Comparison of ENCODE assay signal across 32 cellular contexts in the genomic region with DNA sequence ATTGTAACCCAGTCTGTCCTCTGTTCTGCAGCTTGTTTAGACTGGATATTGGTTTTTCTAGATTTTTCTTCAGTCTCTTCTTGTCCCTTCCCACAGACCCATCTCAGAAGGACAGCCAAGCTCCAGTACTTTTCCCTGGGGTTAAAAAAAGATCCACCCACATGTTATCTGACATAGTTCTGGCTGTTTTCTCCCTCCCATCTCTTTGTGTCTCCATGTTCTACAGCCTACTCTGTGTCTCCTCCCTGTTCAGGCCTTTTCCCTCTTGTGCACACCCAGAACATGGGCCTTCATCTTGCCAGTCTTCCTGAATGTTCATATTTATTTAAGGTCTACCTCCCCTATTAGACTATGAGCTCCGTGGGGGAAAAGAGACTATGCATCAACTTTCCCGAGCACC.
"Had no signal": no experiment of that assay in that cellular context is flagged by ENCODE, and none has a peak within 500 bp of the region (broad histone marks: within the 10 kb centered on the region; RNA-seq: fewer than 3 reads in every experiment).

No MANE protein-coding gene starts in this region.

- H3K4me3 ChIP-seq: body of pancreas, breast epithelium, Peyer's patch, SJSA1 had no signal

- H3K4me2 ChIP-seq: KMS-11, SK-N-SH had no signal

- H3K27ac Mint-ChIP-seq: activated CD4-positive, alpha-beta T cell treated with anti-CD3 and anti-CD28 coated beads, Interleukin-2, amount 10 ng/mL, durations not matched to agents 24 days and 14 days; activated CD8-positive, alpha-beta T cell treated with anti-CD3 and anti-CD28 coated beads for 36 hours; activated naive CD8-positive, alpha-beta T cell treated with anti-CD3 and anti-CD28 coated beads for 36 hours; activated T-cell treated with anti-CD3 and anti-CD28 coated beads, Interleukin-2, amount 50 U/mL, for 72 hours; activated T-helper 17 cell treated with anti-CD3 and anti-CD28 coated beads, Interleukin-2, amount 50 U/mL, for 72 hours; T-helper 1 cell treated with Interleukin-12 subunit alpha and Interleukin-12 subunit beta and Interleukin-4 antibody, amounts not matched to agents 30 μg/mL and 1 μg/mL, for 36 hours; T-helper 2 cell treated with Interferon-gamma antibody and Interleukin-4, amounts not matched to agents 5 μg/mL and 100 μg/mL, for 36 hours had no signal

- H3K4me3 Mint-ChIP-seq: activated CD4-positive, alpha-beta T cell treated with anti-CD3 and anti-CD28 coated beads, Interleukin-2, amount 10 ng/mL, durations not matched to agents 24 days and 14 days; activated CD8-positive, alpha-beta T cell treated with anti-CD3 and anti-CD28 coated beads for 36 hours; activated naive CD8-positive, alpha-beta T cell treated with anti-CD3 and anti-CD28 coated beads for 36 hours; activated T-cell treated with anti-CD3 and anti-CD28 coated beads, Interleukin-2, amount 50 U/mL, for 72 hours; activated T-helper 17 cell treated with anti-CD3 and anti-CD28 coated beads, Interleukin-2, amount 50 U/mL, for 72 hours; T-helper 1 cell treated with Interleukin-12 subunit alpha and Interleukin-12 subunit beta and Interleukin-4 antibody, amounts not matched to agents 30 μg/mL and 1 μg/mL, for 36 hours; T-helper 2 cell treated with Interferon-gamma antibody and Interleukin-4, amounts not matched to agents 5 μg/mL and 100 μg/mL, for 36 hours had no signal

- H3K9me3 ChIP-seq: body of pancreas, breast epithelium, Peyer's patch, SJSA1, SK-N-SH had no signal

- H3K4me1 ChIP-seq: breast epithelium, Peyer's patch had no signal

- H3K36me3 Mint-ChIP-seq: activated naive CD8-positive, alpha-beta T cell treated with anti-CD3 and anti-CD28 coated beads for 36 hours had no signal

- ATAC-seq: activated CD8-positive, alpha-beta T cell treated with anti-CD3 and anti-CD28 coated beads for 36 hours; activated T-helper 17 cell treated with anti-CD3 and anti-CD28 coated beads, Interleukin-2, amount 50 U/mL, for 72 hours; body of pancreas; PC-3 had no signal

- H3K27ac ChIP-seq: body of pancreas, breast epithelium, KMS-11, Peyer's patch, SJSA1 had no signal

- H3K9ac ChIP-seq: KMS-11, SK-N-SH had no signal

- H3K36me3 ChIP-seq: breast epithelium, Peyer's patch, SJSA1 had no signal

- H3K4me1 Mint-ChIP-seq: activated T-helper 17 cell treated with anti-CD3 and anti-CD28 coated beads, Interleukin-2, amount 50 U/mL, for 72 hours had no signal

- H3K9me3 Mint-ChIP-seq: activated CD4-positive, alpha-beta T cell treated with anti-CD3 and anti-CD28 coated beads, Interleukin-2, amount 10 ng/mL, durations not matched to agents 24 days and 14 days; activated CD8-positive, alpha-beta T cell treated with anti-CD3 and anti-CD28 coated beads for 36 hours; activated naive CD8-positive, alpha-beta T cell treated with anti-CD3 and anti-CD28 coated beads for 36 hours; activated T-cell treated with anti-CD3 and anti-CD28 coated beads, Interleukin-2, amount 50 U/mL, for 72 hours; activated T-helper 17 cell treated with anti-CD3 and anti-CD28 coated beads, Interleukin-2, amount 50 U/mL, for 72 hours; T-helper 1 cell treated with Interleukin-12 subunit alpha and Interleukin-12 subunit beta and Interleukin-4 antibody, amounts not matched to agents 30 μg/mL and 1 μg/mL, for 36 hours; T-helper 2 cell treated with Interferon-gamma antibody and Interleukin-4, amounts not matched to agents 5 μg/mL and 100 μg/mL, for 36 hours had no signal

- H3K27me3 Mint-ChIP-seq: activated CD8-positive, alpha-beta T cell treated with anti-CD3 and anti-CD28 coated beads for 36 hours; activated naive CD8-positive, alpha-beta T cell treated with anti-CD3 and anti-CD28 coated beads for 36 hours; activated T-helper 17 cell treated with anti-CD3 and anti-CD28 coated beads, Interleukin-2, amount 50 U/mL, for 72 hours had no signal

- DNase-seq: activated CD4-positive, alpha-beta T cell treated with anti-CD3 and anti-CD28 coated beads, Interleukin-2, amount 10 ng/mL, durations not matched to agents 24 days and 14 days; activated CD4-positive, alpha-beta T cell treated with anti-CD3 and anti-CD28 coated beads, Interleukin-2, amount 50 U/mL, for 4 hours; activated CD8-positive, alpha-beta T cell treated with anti-CD3 and anti-CD28 coated beads for 36 hours; activated effector memory CD4-positive, alpha-beta T cell treated with anti-CD3 and anti-CD28 coated beads, Interleukin-2, amount 50 U/mL, for 16 hours; activated naive CD4-positive, alpha-beta T cell; activated naive CD4-positive, alpha-beta T cell treated with anti-CD3 and anti-CD28 coated beads, Interleukin-2, amount 50 U/mL, for 16 hours; activated naive CD8-positive, alpha-beta T cell treated with anti-CD3 and anti-CD28 coated beads for 36 hours; activated T-cell treated with anti-CD3 and anti-CD28 coated beads, Interleukin-2, amount 50 U/mL, for 1 hour; activated T-cell treated with anti-CD3 and anti-CD28 coated beads, Interleukin-2, amount 50 U/mL, for 72 hours; body of pancreas; central memory CD4-positive, alpha-beta T cell; MM.1S; MV-4-11; NCI-H1092 treated with DMSO at 0.1 percent for 48 hours; NCI-H1417 treated with DMSO at 0.1 percent for 48 hours; NCI-H187 treated with DMSO at 0.1 percent for 48 hours; NCI-H2081; NCI-H2171 treated with DMSO at 0.1 percent for 48 hours; NCI-H2227 treated with DMSO at 0.1 percent for 48 hours; NCI-H446; NCI-H510A treated with DMSO at 0.1 percent for 48 hours; PC-3; Peyer's patch; RPMI8226; SHP77 treated with DMSO at 0.1 percent for 48 hours; SK-N-SH had no signal

- H3K27me3 ChIP-seq: body of pancreas, breast epithelium, Peyer's patch, SJSA1 had no signal
